10 cellular contexts compared by ENCODE assay signal in the genomic region with DNA sequence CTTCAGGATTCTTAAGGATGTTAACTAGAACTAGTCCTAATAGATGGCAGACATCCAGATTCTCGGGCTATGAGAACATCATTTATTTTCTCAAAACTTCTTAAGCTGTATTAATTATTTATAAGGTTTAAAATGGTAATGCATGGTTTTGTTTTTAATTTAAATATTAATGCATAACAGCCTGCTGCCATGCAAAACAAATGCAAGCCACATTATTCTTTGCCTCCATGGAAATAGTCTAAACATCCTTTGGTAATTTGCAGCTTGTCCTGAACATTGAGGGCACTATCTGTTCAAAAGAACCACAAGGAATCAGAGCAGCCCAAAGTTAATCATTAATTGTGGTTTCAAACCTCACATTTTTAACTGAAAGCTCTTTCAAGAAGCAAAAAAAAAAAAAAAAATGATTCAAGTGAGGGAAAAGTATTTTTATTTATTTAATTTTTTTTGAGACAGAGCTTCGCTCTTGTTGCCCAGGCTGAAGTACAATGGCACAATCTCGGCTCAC.
A peak's percentile ranks its signal among the peaks of the same experiment; 100 is the strongest.
DNase-seq lines count a peak whose midpoint lies in the region; ATAC-seq and TF ChIP-seq lines count a peak whose summit lies in the region.
"Had no signal": no experiment of that assay in that cellular context is flagged by ENCODE, and none has a peak within 500 bp of the region (broad histone marks: within the 10 kb centered on the region; RNA-seq: fewer than 3 reads in every experiment).

No MANE protein-coding gene starts in this region.

- intact Hi-C loops in left ventricle myocardium inferior (cut with micrococcal nuclease): loop anchor here (5.0 to 10.0 kb wide), 2 partner anchors 103 to 390 kb away; no protein-coding TSS in a partner anchor
- intact Hi-C loops in heart right ventricle (cut with DNase I): loop anchor here (2.0 to 10.0 kb wide), 12 partner anchors 95 to 397 kb away; a partner anchor contains a TSS
- intact Hi-C loops in right lobe of liver (cut with DNase I): no loop called here
- intact Hi-C loops in gastrocnemius medialis (cut with DNase I; ENCODE audit: low total_unique reads): loop anchor here (1.0 to 10.0 kb wide), 2 partner anchors 213 to 394 kb away; a partner anchor contains a TSS

- WGBS in heart right ventricle, 2 donors: 86 to 88% methylated on average over 3 of the region's 3 CpGs
- WGBS in right lobe of liver (ENCODE audit: insufficient coverage, low coverage, low lambda C conversion rate, missing lambda C conversion rate): 59% methylated on average over 3 of the region's 3 CpGs

- TF ChIP-seq CTCF in left ventricle myocardium inferior (IDR thresholded peaks at IDR 0.05; ENCODE audit: borderline replicate concordance) (no peak), heart right ventricle (IDR thresholded peaks at IDR 0.05) (no peak), right lobe of liver (IDR thresholded peaks at IDR 0.05) (no peak), gastrocnemius medialis (IDR thresholded peaks at IDR 0.05 in 4 of 5, conservative IDR thresholded peaks at IDR 0.05 in 1 of 5) (no peak)

- DNase-seq in left ventricle myocardium inferior: no peak
- no peak for DNase-seq in heart right ventricle
- peak; percentile 12 for DNase-seq in dermis blood vessel endothelial cell
- DNase-seq in right lobe of liver: no peak
- DNase-seq in activated gamma-delta T cell treated with Interleukin-2 at 50 U/mL for 16 hours: no peak
- no peak for DNase-seq in gastrocnemius medialis
- no peak for DNase-seq in HEK293T (ENCODE audit: extremely low spot score)
- DNase-seq in SIG-M5 treated with dmso at 0.1 percent for 504 hours (lab: John Stamatoyannopoulos, UW; ENCODE audit: unreplicated experiment): no peak

- H3K27ac ChIP-seq in left ventricle myocardium inferior (replicated peaks) (peak overlapping the region; percentile 25), heart right ventricle (peak overlapping the region in 1 of 10 donors; percentile 22), right lobe of liver (peak overlapping the region in 2 of 3 donors; percentile 1 to 38), gastrocnemius medialis (no peak overlapping the region)
- H3K27ac ChIP-seq: neural progenitor cell had no signal

- CTCF ChIA-PET in HEK293T (lab: Yijun Ruan, JAX): interaction anchor here (0.6 kb wide), 3 partner anchors 10 to 375 kb away, joined by 3 to 6 read pairs (median 3); no protein-coding TSS in a partner anchor

- H3K36me3 ChIP-seq in left ventricle myocardium inferior (no peaks in the 10 kb centered on the region), heart right ventricle (peaks cover 0 to 12% (median 0%) of the 10 kb centered on the region in 9 donors), right lobe of liver (no peaks in the 10 kb centered on the region), gastrocnemius medialis (no peaks in the 10 kb centered on the region)
- H3K36me3 ChIP-seq: neural progenitor cell had no signal

- H3K4me3 ChIP-seq in left ventricle myocardium inferior: no peak overlapping the region
- no peak overlapping the region for H3K4me3 ChIP-seq in heart right ventricle
- no peak overlapping the region for H3K4me3 ChIP-seq in right lobe of liver
- H3K4me3 ChIP-seq in gastrocnemius medialis: no peak overlapping the region
- H3K4me3 ChIP-seq: GM12878, neural progenitor cell had no signal

- H3K9me3 ChIP-seq in left ventricle myocardium inferior (replicated peaks) (no peaks in the 10 kb centered on the region), heart right ventricle (no peaks in the 10 kb centered on the region), right lobe of liver (no peaks in the 10 kb centered on the region), gastrocnemius medialis (no peaks in the 10 kb centered on the region)

- peaks cover 11% of the 10 kb centered on the region for H3K4me1 ChIP-seq in left ventricle myocardium inferior
- H3K4me1 ChIP-seq in heart right ventricle: peaks cover 0 to 10% (median 7%) of the 10 kb centered on the region in 9 donors
- peaks cover 0 to 17% (median 5%) of the 10 kb centered on the region in 4 donors for H3K4me1 ChIP-seq in right lobe of liver
- H3K4me1 ChIP-seq in gastrocnemius medialis: no peaks in the 10 kb centered on the region

- H3K27me3 ChIP-seq in left ventricle myocardium inferior (ENCODE audit: low read depth): no peaks in the 10 kb centered on the region
- H3K27me3 ChIP-seq in heart right ventricle: no peaks in the 10 kb centered on the region
- H3K27me3 ChIP-seq in right lobe of liver: no peaks in the 10 kb centered on the region
- no peaks in the 10 kb centered on the region for H3K27me3 ChIP-seq in gastrocnemius medialis
- H3K27me3 ChIP-seq: neural progenitor cell had no signal

- no peak for TF ChIP-seq POLR2A in right lobe of liver (IDR thresholded peaks at IDR 0.05)
- no peak for TF ChIP-seq POLR2A in gastrocnemius medialis (IDR thresholded peaks at IDR 0.05)

- ATAC-seq in heart right ventricle (no peak), right lobe of liver (peak; percentile 69 to 79 (median 72)), gastrocnemius medialis (no peak)

- in situ Hi-C loops in gastrocnemius medialis (cut with MboI; ENCODE audit: low sequenced_read_pairs in 4 of 4): loop anchor here (10.0 to 25.0 kb wide), 5 partner anchors 100 to 403 kb away; a partner anchor contains a TSS

- POLR2A ChIA-PET in HEK293T (lab: Yijun Ruan, JAX): no interaction called here

TF ChIP-seq in HEK293T, 16 proteins besides CTCF, POLR2A, EP300 and RAD21:
- TF ChIP-seq BHLHE40 (IDR thresholded peaks at IDR 0.05; ENCODE audit: borderline replicate concordance): no peak
- TF ChIP-seq SP1 (IDR thresholded peaks at IDR 0.05): no peak
- TF ChIP-seq, protein P1, sequence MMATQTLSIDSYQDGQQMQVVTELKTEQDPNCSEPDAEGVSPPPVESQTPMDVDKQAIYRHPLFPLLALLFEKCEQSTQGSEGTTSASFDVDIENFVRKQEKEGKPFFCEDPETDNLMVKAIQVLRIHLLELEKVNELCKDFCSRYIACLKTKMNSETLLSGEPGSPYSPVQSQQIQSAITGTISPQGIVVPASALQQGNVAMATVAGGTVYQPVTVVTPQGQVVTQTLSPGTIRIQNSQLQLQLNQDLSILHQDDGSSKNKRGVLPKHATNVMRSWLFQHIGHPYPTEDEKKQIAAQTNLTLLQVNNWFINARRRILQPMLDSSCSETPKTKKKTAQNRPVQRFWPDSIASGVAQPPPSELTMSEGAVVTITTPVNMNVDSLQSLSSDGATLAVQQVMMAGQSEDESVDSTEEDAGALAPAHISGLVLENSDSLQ (IDR thresholded peaks at IDR 0.05): no peak
- no peak for TF ChIP-seq LEF1 (IDR thresholded peaks at IDR 0.05; ENCODE audit: borderline replicate concordance)
- TF ChIP-seq HDGF (IDR thresholded peaks at IDR 0.05; ENCODE audit: borderline replicate concordance): no peak
- no peak for TF ChIP-seq NFRKB (IDR thresholded peaks at IDR 0.05)
- TF ChIP-seq L3MBTL2 (conservative IDR thresholded peaks at IDR 0.05): no peak
- no peak for TF ChIP-seq ELF4 (IDR thresholded peaks at IDR 0.05)
- no peak for TF ChIP-seq FOXA1 (IDR thresholded peaks at IDR 0.05)
- TF ChIP-seq ZNF384 (IDR thresholded peaks at IDR 0.05): no peak
- TF ChIP-seq CTBP1 (IDR thresholded peaks at IDR 0.05; ENCODE audit: borderline replicate concordance): no peak

Comparison
In these comparisons a context has a peak if more than half of its experiments do, and no peak if none do; other contexts are left out.
1. H3K27ac ChIP-seq: peak in left ventricle myocardium inferior (single experiment) and right lobe of liver (2 of 3); none in gastrocnemius medialis (0 of 4).
2. ATAC-seq: peak in right lobe of liver (4 of 4); none in heart right ventricle (0 of 8) and gastrocnemius medialis (0 of 2).
3. intact Hi-C loops: an anchor here in left ventricle myocardium inferior (5.0 to 10.0 kb wide), heart right ventricle (2.0 to 10.0 kb wide) and gastrocnemius medialis (1.0 to 10.0 kb wide); none called in right lobe of liver.